In the genomic region with DNA sequence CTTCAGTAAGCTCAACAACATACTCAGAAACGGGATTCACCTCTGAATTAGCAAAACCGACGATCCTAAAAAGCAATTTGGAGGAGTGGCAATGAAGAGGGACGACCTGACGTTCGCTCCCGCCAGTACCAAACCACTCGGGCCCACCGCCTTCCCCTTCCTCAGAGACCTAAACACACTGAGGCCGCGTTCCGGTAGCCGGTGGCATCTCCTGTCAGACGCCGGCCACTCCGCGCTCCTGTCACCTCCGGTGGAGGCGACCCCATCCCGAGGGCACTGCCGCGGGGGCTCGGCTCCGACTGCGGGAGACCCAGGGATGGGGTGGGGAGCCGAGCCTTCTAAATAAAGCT, we compare ENCODE assay signal across 8 cellular contexts. TPM values are rescaled to one million over a fixed set of nuclear protein-coding genes. Genes with fewer than 3 reads are reported as not detected.
A peak's percentile ranks its signal among the peaks of the same experiment; 100 is the strongest.
DNase-seq lines count a peak whose midpoint lies in the region; ATAC-seq and TF ChIP-seq lines count a peak whose summit lies in the region.

No MANE protein-coding gene starts in this region.

- intact Hi-C loops in naive thymus-derived CD4-positive, alpha-beta T cell (cut with micrococcal nuclease): loop anchor here (1.0 to 5.0 kb wide), 9 partner anchors 11 to 417 kb away; a partner anchor contains a TSS
- intact Hi-C loops in uterus (cut with DNase I; ENCODE audit: low total_unique reads): no loop called here

- TF ChIP-seq CTCF in VCaP (conservative IDR thresholded peaks at IDR 0.05) (no peak), epithelial cell of esophagus (IDR thresholded peaks at IDR 0.05; ENCODE audit: insufficient read depth, low read depth, low read length, missing control alignments) (no peak), uterus (IDR thresholded peaks at IDR 0.05) (no peak)

- TF ChIP-seq POLR2A in uterus (IDR thresholded peaks at IDR 0.05): no peak

- peak; percentile 12 for ATAC-seq in HG03280 (IDR thresholded peaks at IDR 0.05; ENCODE audit: unreplicated experiment)
- ATAC-seq in naive thymus-derived CD4-positive, alpha-beta T cell: peak; percentile 1

- H3K9me3 Mint-ChIP-seq in naive thymus-derived CD4-positive, alpha-beta T cell: no peaks in the 10 kb centered on the region

- no peaks in the 10 kb centered on the region for H3K9me3 ChIP-seq in naive thymus-derived CD4-positive, alpha-beta T cell (ENCODE audit: control insufficient read depth in 2 of 3, low read length in 3 of 3)
- H3K9me3 ChIP-seq in uterus: no peaks in the 10 kb centered on the region

- CTCF ChIA-PET in naive thymus-derived CD4-positive, alpha-beta T cell (lab: Charles Lee): interaction anchor here (0.7 kb wide), 1 partner anchor 53 kb away, joined by 3 read pairs; a partner anchor contains a TSS

- H3K27ac Mint-ChIP-seq in naive thymus-derived CD4-positive, alpha-beta T cell: peak overlapping the region; percentile 74 to 97 (median 92)

- H3K27me3 Mint-ChIP-seq in naive thymus-derived CD4-positive, alpha-beta T cell: peaks cover 0 to 4% (median 0%) of the 10 kb centered on the region in 5 donors

- H3K27ac ChIP-seq in VCaP (peak overlapping the region; percentile 95), uterus (peak overlapping the region; percentile 91 to 92)
- H3K27ac ChIP-seq in naive thymus-derived CD4-positive, alpha-beta T cell (ENCODE audit: low read depth, low read length): peak overlapping the region; percentile 98

- H3K4me3 ChIP-seq in epithelial cell of esophagus (ENCODE audit: low read length) (peak overlapping the region; percentile 96), uterus (peak overlapping the region; percentile 74 to 93)
- H3K4me3 ChIP-seq in naive thymus-derived CD4-positive, alpha-beta T cell (ENCODE audit: low read length): peak overlapping the region; percentile 99

- H3K4me1 Mint-ChIP-seq in naive thymus-derived CD4-positive, alpha-beta T cell: peaks cover 35 to 77% (median 57%) of the 10 kb centered on the region in 7 donors

- no peaks in the 10 kb centered on the region for H3K27me3 ChIP-seq in naive thymus-derived CD4-positive, alpha-beta T cell (ENCODE audit: control insufficient read depth in 2 of 2, insufficient read depth in 2 of 2, low read length in 2 of 2)
- no peaks in the 10 kb centered on the region for H3K27me3 ChIP-seq in uterus

- peak; percentile 75 for DNase-seq in activated CD8-positive, alpha-beta memory T cell treated with anti-CD3 and anti-CD28 coated beads, Interleukin-2, amount 50 U/mL, for 48 hours
- no peak for DNase-seq in activated CD8-positive, alpha-beta memory T cell treated with anti-CD3 and anti-CD28 coated beads for 24 hours
- peak; percentile 21 for DNase-seq in epithelial cell of esophagus (ENCODE audit: low read depth)
- peak in 6 of 9 donors; percentile 24 to 32 (median 30) for DNase-seq in naive thymus-derived CD4-positive, alpha-beta T cell
- no peak for DNase-seq in uterus
- no peak for DNase-seq in GF-D8 (lab: John Stamatoyannopoulos, UW)

- POLR2A ChIA-PET in naive thymus-derived CD4-positive, alpha-beta T cell (lab: Charles Lee): interaction anchor here (0.7 to 1.9 kb wide), 5 partner anchors 10 to 239 kb away, joined by 3 to 15 read pairs (median 3); a partner anchor contains a TSS

- peaks cover 0 to 7% (median 0%) of the 10 kb centered on the region in 5 donors for H3K36me3 Mint-ChIP-seq in naive thymus-derived CD4-positive, alpha-beta T cell

- peak overlapping the region; percentile 89 to 99 (median 96) for H3K4me3 Mint-ChIP-seq in naive thymus-derived CD4-positive, alpha-beta T cell

- H3K4me1 ChIP-seq in naive thymus-derived CD4-positive, alpha-beta T cell (ENCODE audit: control insufficient read depth in 2 of 2, insufficient read depth in 2 of 2, low read length in 2 of 2): peaks cover 29 to 45% of the 10 kb centered on the region in 2 donors
- H3K4me1 ChIP-seq in uterus: peaks cover 10 to 13% of the 10 kb centered on the region in 2 donors

- peaks cover 0 to 6% (median 0%) of the 10 kb centered on the region in 3 experiments for H3K36me3 ChIP-seq in naive thymus-derived CD4-positive, alpha-beta T cell (ENCODE audit: control insufficient read depth in 2 of 3, insufficient read depth in 3 of 3, low read length in 3 of 3)
- no peaks in the 10 kb centered on the region for H3K36me3 ChIP-seq in uterus

RNA-seq across cellular contexts. Expression of a gene that starts 0.6 kb away (rescaled TPM):
- 10 to 100 TPM; 32.9 to 54.2 (median 49.5) TPM for total RNA-seq in naive thymus-derived CD4-positive, alpha-beta T cell
- polyA plus RNA-seq in naive thymus-derived CD4-positive, alpha-beta T cell: 10 to 100 TPM; 54.3 to 56.5 TPM
- total RNA-seq in uterus: 10 to 100 TPM; 19.0 to 43.7 (median 21.2) TPM

RNA-seq across cellular contexts. Expression of a gene that starts 11.4 kb away (rescaled TPM):
- total RNA-seq in naive thymus-derived CD4-positive, alpha-beta T cell: 10 to 100 TPM; 10.7 to 19.5 (median 15.1) TPM
- 10 to 100 TPM; 31.1 to 52.5 TPM for polyA plus RNA-seq in naive thymus-derived CD4-positive, alpha-beta T cell
- total RNA-seq in uterus: 10 to 100 TPM; 16.0 to 39.7 (median 21.0) TPM

RNA-seq across cellular contexts. Expression of a gene that starts 45.7 kb away (rescaled TPM):
- total RNA-seq in naive thymus-derived CD4-positive, alpha-beta T cell: 10 to 100 TPM; 12.8 to 23.9 (median 16.6) TPM
- 1 to 10 TPM; 2.7 to 5.4 TPM for polyA plus RNA-seq in naive thymus-derived CD4-positive, alpha-beta T cell
- 10 to 100 TPM; 10.2 to 26.4 (median 14.4) TPM for total RNA-seq in uterus

RNA-seq across cellular contexts. Expression of a gene that starts 52.2 kb away (rescaled TPM):
- 100 to 1,000 TPM; 127 to 248 (median 155) TPM for total RNA-seq in naive thymus-derived CD4-positive, alpha-beta T cell
- polyA plus RNA-seq in naive thymus-derived CD4-positive, alpha-beta T cell: 100 to 1,000 TPM; 136 to 207 TPM
- total RNA-seq in uterus: 100 to 1,000 TPM in 2 of 4 donors, 10 to 100 TPM in 2; 23.1 to 143 (median 88.4) TPM

Comparison
In these comparisons a context has a peak if more than half of its experiments do, and no peak if none do; other contexts are left out.
1. DNase-seq: peak in activated CD8-positive, alpha-beta memory T cell treated with anti-CD3 and anti-CD28 coated beads, Interleukin-2, amount 50 U/mL, for 48 hours (single experiment), epithelial cell of esophagus (single experiment) and naive thymus-derived CD4-positive, alpha-beta T cell (6 of 9); none in activated CD8-positive, alpha-beta memory T cell treated with anti-CD3 and anti-CD28 coated beads for 24 hours (single experiment), uterus (0 of 2) and GF-D8 (single experiment).
2. Peak in every context shown above with its lines, with median percentiles within 50 percentile points of each other: H3K27ac ChIP-seq and H3K4me3 ChIP-seq.